10 cellular contexts compared by ENCODE assay signal in the genomic region with DNA sequence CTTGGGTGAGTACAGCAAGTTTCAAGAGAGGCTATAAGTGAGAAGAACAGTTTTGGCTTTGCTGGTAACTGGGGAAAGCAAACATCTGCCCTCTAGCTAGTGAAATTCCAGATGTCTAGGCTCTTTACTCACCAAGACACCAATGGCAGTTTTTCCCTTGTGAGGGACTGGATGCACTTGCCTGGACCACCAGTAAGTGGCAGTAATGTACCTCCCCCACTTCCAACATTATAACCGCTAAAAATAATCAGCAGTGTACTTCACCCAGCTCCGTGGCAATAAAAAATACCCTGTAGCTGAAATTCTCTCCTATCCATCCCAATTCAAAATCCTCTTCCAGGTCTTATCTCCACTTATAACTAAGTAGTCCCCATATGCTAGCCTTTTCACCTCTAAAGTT.
DNase-seq lines count a peak whose midpoint lies in the region; ATAC-seq and TF ChIP-seq lines count a peak whose summit lies in the region.
"Had no signal": no experiment of that assay in that cellular context is flagged by ENCODE, and none has a peak within 500 bp of the region (broad histone marks: within the 10 kb centered on the region; RNA-seq: fewer than 3 reads in every experiment).

No MANE protein-coding gene starts in this region.

- TF ChIP-seq POLR2A in ovary (IDR thresholded peaks at IDR 0.05): no peak

- H3K9me3 ChIP-seq in ovary: no peaks in the 10 kb centered on the region
- H3K9me3 ChIP-seq: SJSA1 had no signal

- H3K4me3 ChIP-seq in fibroblast of villous mesenchyme (ENCODE audit: low read depth, low read length) (no peak overlapping the region), ovary (no peak overlapping the region)
- H3K4me3 ChIP-seq: SJSA1 had no signal

- H3K27me3 ChIP-seq in ovary: no peaks in the 10 kb centered on the region
- H3K27me3 ChIP-seq: SJSA1 had no signal

- H3K36me3 ChIP-seq in ovary: no peaks in the 10 kb centered on the region
- H3K36me3 ChIP-seq: SJSA1 had no signal

- DNase-seq in fibroblast of villous mesenchyme (ENCODE audit: low read depth) (peak; percentile 82), ovary (peak; percentile 36 to 68 (median 56))
- DNase-seq: naive B cell had no signal

- TF ChIP-seq CTCF in C4-2B (conservative IDR thresholded peaks at IDR 0.05): peak; percentile 56
- TF ChIP-seq CTCF in fibroblast of villous mesenchyme (IDR thresholded peaks at IDR 0.05; ENCODE audit: insufficient read depth, low read depth, low read length): peak; percentile 98
- peak; percentile 64 to 67 (median 65) for TF ChIP-seq CTCF in ovary (IDR thresholded peaks at IDR 0.05)

- intact Hi-C loops in ovary (cut with DNase I): loop anchor here in 1 of 4 donors (5.0 kb wide), 1 partner anchor 1009 kb away; the partner anchor contains the start of gene ZEB2

- no peak overlapping the region for H3K27ac ChIP-seq in C4-2B
- H3K27ac ChIP-seq in ovary: peak overlapping the region in 1 of 2 donors; percentile 18
- H3K27ac ChIP-seq: SJSA1 had no signal

- H3K4me1 ChIP-seq in ovary (ENCODE audit: insufficient read depth): no peaks in the 10 kb centered on the region
- H3K4me1 ChIP-seq: SJSA1 had no signal

- WGBS in ovary, 3 donors: 3 to 7% (median 5%) methylated on average over 2 of the region's 2 CpGs

- TF ChIP-seq EP300 in ovary (IDR thresholded peaks at IDR 0.05): no peak

- ATAC-seq in GM18519 (IDR thresholded peaks at IDR 0.05; ENCODE audit: low FRiP score, unreplicated experiment): peak; percentile 80
- peak; percentile 77 for ATAC-seq in HG03378 (IDR thresholded peaks at IDR 0.05; ENCODE audit: unreplicated experiment)
- peak; percentile 91 for ATAC-seq in SK-N-SH treated with all-trans-retinoic acid at 6 μM for 48 hours
- ATAC-seq in GM18873 (IDR thresholded peaks at IDR 0.05; ENCODE audit: low FRiP score, unreplicated experiment): no peak
- no peak for ATAC-seq in GM21717 (IDR thresholded peaks at IDR 0.05; ENCODE audit: unreplicated experiment)

TF ChIP-seq in SK-N-SH treated with all-trans-retinoic acid at 6 μM for 48 hours, 23 proteins besides CTCF, POLR2A, EP300 and RAD21:
- TF ChIP-seq ISL1 (CRISPR knock-in tag; IDR thresholded peaks at IDR 0.05) (no peak), SNAI2 (CRISPR knock-in tag; IDR thresholded peaks at IDR 0.05) (no peak), ESRRG (CRISPR knock-in tag; IDR thresholded peaks at IDR 0.05) (no peak), OSR1 (CRISPR knock-in tag; IDR thresholded peaks at IDR 0.05) (no peak), PPARA (CRISPR knock-in tag; IDR thresholded peaks at IDR 0.05; ENCODE audit: borderline replicate concordance) (no peak), TCF4 (CRISPR knock-in tag; IDR thresholded peaks at IDR 0.05; ENCODE audit: borderline replicate concordance) (no peak), ZFP30 (CRISPR knock-in tag; IDR thresholded peaks at IDR 0.05) (no peak), ZFP3 (CRISPR knock-in tag; IDR thresholded peaks at IDR 0.05) (no peak)
TF ChIP-seq in SK-N-SH treated with all-trans-retinoic acid at 6 μM for 48 hours: peak in this region for 0.

Comparison
In these comparisons a context has a peak if more than half of its experiments do, and no peak if none do; other contexts are left out.
1. ATAC-seq: peak in GM18519 (single experiment), HG03378 (single experiment) and SK-N-SH treated with all-trans-retinoic acid at 6 μM for 48 hours (single experiment); none in GM18873 (single experiment) and GM21717 (single experiment).
2. Peak in every context shown above with its lines, with median percentiles within 50 percentile points of each other: CTCF ChIP-seq.